8 cellular contexts compared by ENCODE assay signal in genomic region chr17:40331743-40332641, GRCh38. TPM values are rescaled to one million over a fixed set of nuclear protein-coding genes. Genes with fewer than 3 reads are reported as not detected.
DNase-seq lines count a peak whose midpoint lies in the region; ATAC-seq and TF ChIP-seq lines count a peak whose summit lies in the region.

No MANE protein-coding gene starts in this region.

- H3K27me3 ChIP-seq in ACC112 (ENCODE audit: insufficient read depth, low read length) (no peaks in the 10 kb centered on the region), upper lobe of right lung (no peaks in the 10 kb centered on the region)

- peak overlapping the region; percentile 13 for H3K27ac ChIP-seq in ACC112 (ENCODE audit: low read depth, low read length)
- H3K27ac ChIP-seq in upper lobe of right lung: peak overlapping the region; percentile 78

- no peaks in the 10 kb centered on the region for H3K9me3 ChIP-seq in upper lobe of right lung

- H3K4me3 ChIP-seq in ACC112 (ENCODE audit: low read depth, low read length) (peak overlapping the region; percentile 19; the same call in 1 of the 2 replicates), LNCaP clone FGC (ENCODE audit: low read depth, low read length) (peak overlapping the region; percentile 18; the same call in 1 of the 2 replicates), choroid plexus epithelial cell (ENCODE audit: low read depth, low read length) (no peak overlapping the region), upper lobe of right lung (peak overlapping the region; percentile 23)

- peaks cover 73% of the 10 kb centered on the region for H3K4me1 ChIP-seq in ACC112 (ENCODE audit: control insufficient read depth, insufficient read depth, low read length, unreplicated experiment)
- peaks cover 98% of the 10 kb centered on the region for H3K4me1 ChIP-seq in upper lobe of right lung

- intact Hi-C loops in upper lobe of right lung (cut with DNase I): no loop called here

- DNase-seq in LNCaP clone FGC (ENCODE audit: low read depth) (peak; percentile 69), choroid plexus epithelial cell (ENCODE audit: low read depth) (peak; percentile 44), midbrain (lab: John Stamatoyannopoulos, UW) (peak; percentile 83), upper lobe of right lung (peak; percentile 92), KG1 (lab: John Stamatoyannopoulos, UW) (no peak), activated gamma-delta T cell (lab: John Stamatoyannopoulos, UW) (no peak)

- ATAC-seq in upper lobe of right lung: peak; percentile 70
- ATAC-seq in GM18867 (IDR thresholded peaks at IDR 0.05; ENCODE audit: unreplicated experiment): no peak

- peaks cover 6% of the 10 kb centered on the region; the same call in 1 of the 2 replicates for H3K36me3 ChIP-seq in ACC112 (ENCODE audit: insufficient read depth, low read length)
- peaks cover 8% of the 10 kb centered on the region for H3K36me3 ChIP-seq in upper lobe of right lung

- H2AFZ ChIP-seq in ACC112 (ENCODE audit: low read length, unreplicated experiment): no peak overlapping the region

- H3K79me2 ChIP-seq in ACC112 (ENCODE audit: control insufficient read depth, insufficient read depth, low read length, unreplicated experiment): peaks cover 55% of the 10 kb centered on the region

- TF ChIP-seq CTCF in LNCaP clone FGC (IDR thresholded peaks at IDR 0.05; ENCODE audit: control insufficient read depth, extremely low read depth, insufficient read depth) (no peak), choroid plexus epithelial cell (conservative IDR thresholded peaks at IDR 0.05; ENCODE audit: low read depth, low read length) (no peak), upper lobe of right lung (IDR thresholded peaks at IDR 0.05) (no peak)

RNA-seq across cellular contexts. Expression of gene RARA, which starts 23.0 kb away (rescaled TPM):
- 69.7 TPM for total RNA-seq in upper lobe of right lung

RNA-seq across cellular contexts. Expression of gene GJD3, which starts 32.5 kb away (rescaled TPM):
- 2.8 TPM for total RNA-seq in upper lobe of right lung

RNA-seq across cellular contexts. Expression of gene CDC6, which starts 44.3 kb away (rescaled TPM):
- 1.4 TPM for total RNA-seq in upper lobe of right lung

Comparison
In these comparisons a context has a peak if more than half of its experiments do, and no peak if none do; other contexts are left out.
1. DNase-seq: peak in LNCaP clone FGC (single experiment), choroid plexus epithelial cell (single experiment), midbrain (single experiment) and upper lobe of right lung (single experiment); none in KG1 (single experiment) and activated gamma-delta T cell (single experiment).